In genomic region chr13:51148952-51149573, GRCh38 we compare ENCODE assay signal across 8 cellular contexts.
A peak's percentile ranks its signal among the peaks of the same experiment; 100 is the strongest.
DNase-seq lines count a peak whose midpoint lies in the region; ATAC-seq lines count a peak whose summit lies in the region.

No MANE protein-coding gene starts in this region.

- H3K27me3 Mint-ChIP-seq in stimulated activated memory B cell treated with anti-CD40 and anti-IgM and Interleukin-4, amounts not matched to agents 10 μg/mL and 1 μg/mL and 100 μg/mL, for 72 hours, result peaks cover 35% of the 10 kb centered on the region
- peaks cover 24% of the 10 kb centered on the region for H3K27me3 Mint-ChIP-seq in stimulated activated naive CD8-positive, alpha-beta T cell treated with anti-CD3 and anti-CD28 coated beads, Interleukin-15, amount 100 ng/mL, for 72 hours

- H3K4me1 ChIP-seq in iPS-15b (ENCODE audit: control insufficient read depth, insufficient read depth, low read length), result peaks cover 16% of the 10 kb centered on the region

- H3K27ac Mint-ChIP-seq in stimulated activated memory B cell treated with anti-CD40 and anti-IgM and Interleukin-4, amounts not matched to agents 10 μg/mL and 1 μg/mL and 100 μg/mL, for 72 hours, result no peak overlapping the region
- H3K27ac Mint-ChIP-seq in stimulated activated naive CD8-positive, alpha-beta T cell treated with anti-CD3 and anti-CD28 coated beads, Interleukin-15, amount 100 ng/mL, for 72 hours, result peak overlapping the region in 1 of 2 donors; percentile 4

- H3K36me3 ChIP-seq in iPS-15b (ENCODE audit: control insufficient read depth, insufficient read depth, low read length), result no peaks in the 10 kb centered on the region

- peak overlapping the region; percentile 4 for H3K9ac ChIP-seq in iPS-15b (ENCODE audit: low read depth, low read length)

- no peaks in the 10 kb centered on the region for H3K4me1 Mint-ChIP-seq in stimulated activated memory B cell treated with anti-CD40 and anti-IgM and Interleukin-4, amounts not matched to agents 10 μg/mL and 1 μg/mL and 100 μg/mL, for 72 hours
- peaks cover 3% of the 10 kb centered on the region for H3K4me1 Mint-ChIP-seq in stimulated activated naive CD8-positive, alpha-beta T cell treated with anti-CD3 and anti-CD28 coated beads, Interleukin-15, amount 100 ng/mL, for 72 hours

- DNase-seq in GM04503 (ENCODE audit: low read depth) (peak; percentile 14), NCI-H1417 treated with DMSO at 0.1 percent for 48 hours (lab: John Stamatoyannopoulos, UW) (peak; percentile 58), astrocyte of the hippocampus (ENCODE audit: low read depth, low spot score) (peak; percentile 87), stromal cell of bone marrow (ENCODE audit: low read depth) (peak; percentile 50)
- DNase-seq in stimulated activated naive CD8-positive, alpha-beta T cell treated with anti-CD3 and anti-CD28 coated beads, Interleukin-15, amount 100 ng/mL, for 72 hours, result no peak

- H3K36me3 Mint-ChIP-seq in stimulated activated memory B cell treated with anti-CD40 and anti-IgM and Interleukin-4, amounts not matched to agents 10 μg/mL and 1 μg/mL and 100 μg/mL, for 72 hours, result no peaks in the 10 kb centered on the region

- no peaks in the 10 kb centered on the region for H3K9me3 Mint-ChIP-seq in stimulated activated memory B cell treated with anti-CD40 and anti-IgM and Interleukin-4, amounts not matched to agents 10 μg/mL and 1 μg/mL and 100 μg/mL, for 72 hours
- no peaks in the 10 kb centered on the region for H3K9me3 Mint-ChIP-seq in stimulated activated naive CD8-positive, alpha-beta T cell treated with anti-CD3 and anti-CD28 coated beads, Interleukin-15, amount 100 ng/mL, for 72 hours

- H3K9me3 ChIP-seq in iPS-15b (ENCODE audit: control insufficient read depth, insufficient read depth, low read length), result no peaks in the 10 kb centered on the region

- peak overlapping the region; percentile 23 for H3K4me3 ChIP-seq in iPS-15b (ENCODE audit: low read depth, low read length)

- no peak overlapping the region for H3K4me3 Mint-ChIP-seq in stimulated activated memory B cell treated with anti-CD40 and anti-IgM and Interleukin-4, amounts not matched to agents 10 μg/mL and 1 μg/mL and 100 μg/mL, for 72 hours
- no peak overlapping the region for H3K4me3 Mint-ChIP-seq in stimulated activated naive CD8-positive, alpha-beta T cell treated with anti-CD3 and anti-CD28 coated beads, Interleukin-15, amount 100 ng/mL, for 72 hours

- no peak for ATAC-seq in HG03025 (IDR thresholded peaks at IDR 0.05; ENCODE audit: low FRiP score, unreplicated experiment)
- ATAC-seq in stimulated activated memory B cell treated with anti-CD40 and anti-IgM and Interleukin-4, amounts not matched to agents 10 μg/mL and 1 μg/mL and 100 μg/mL, for 72 hours, result no peak
- no peak for ATAC-seq in stimulated activated naive CD8-positive, alpha-beta T cell treated with anti-CD3 and anti-CD28 coated beads, Interleukin-15, amount 100 ng/mL, for 72 hours

- H3K27me3 ChIP-seq in iPS-15b (ENCODE audit: control insufficient read depth, insufficient read depth, low read length), result no peaks in the 10 kb centered on the region

Comparison
In these comparisons a context has a peak if more than half of its experiments do, and no peak if none do; other contexts are left out.
1. DNase-seq: peak in GM04503 (single experiment), NCI-H1417 treated with DMSO at 0.1 percent for 48 hours (single experiment), astrocyte of the hippocampus (single experiment) and stromal cell of bone marrow (single experiment); none in stimulated activated naive CD8-positive, alpha-beta T cell treated with anti-CD3 and anti-CD28 coated beads, Interleukin-15, amount 100 ng/mL, for 72 hours (0 of 2).